Comparison of ENCODE assay signal across 1 cellular context in genomic region chr14:39673141-39674133, GRCh38.
TF ChIP-seq lines count a peak whose summit lies in the region.

No MANE protein-coding gene starts in this region.

TF ChIP-seq in GM12878, 131 proteins besides CTCF, POLR2A, EP300 and RAD21:
- TF ChIP-seq RUNX3 (IDR thresholded peaks at IDR 0.05; ENCODE audit: low read length): peak; percentile 36; the same call in 1 of the 2 replicates
- TF ChIP-seq E2F4 (IDR thresholded peaks at IDR 0.05; ENCODE audit: low read depth, low read length): no peak
